Comparison of ENCODE assay signal across 21 cellular contexts in genomic region chr9:134723491-134723890, GRCh38.
A peak's percentile ranks its signal among the peaks of the same experiment; 100 is the strongest.
DNase-seq lines count a peak whose midpoint lies in the region; ATAC-seq and TF ChIP-seq lines count a peak whose summit lies in the region.
"Had no signal": no experiment of that assay in that cellular context is flagged by ENCODE, and none has a peak within 500 bp of the region (broad histone marks: within the 10 kb centered on the region; RNA-seq: fewer than 3 reads in every experiment).

No MANE protein-coding gene starts in this region.

- POLR2A ChIA-PET in Panc1 (lab: Charles Lee), result no interaction called here

- H2BK15ac ChIP-seq in mesenchymal stem cell (ENCODE audit: low read depth, poor library complexity, severe bottlenecking), result peak overlapping the region; percentile 55

- H2AFZ ChIP-seq in mesenchymal stem cell (ENCODE audit: low read depth, low read length), result no peak overlapping the region

- no peaks in the 10 kb centered on the region for H3K9me3 ChIP-seq in Panc1 (ENCODE audit: control insufficient read depth, insufficient read depth, low read depth, low read length)
- no peaks in the 10 kb centered on the region for H3K9me3 ChIP-seq in mesenchymal stem cell (ENCODE audit: control insufficient read depth, low read length)
- H3K9me3 ChIP-seq in vagina, result no peaks in the 10 kb centered on the region

- no peak overlapping the region for H3K23ac ChIP-seq in mesenchymal stem cell (ENCODE audit: low read length in 2 of 2)

- H3K36me3 ChIP-seq in Panc1 (ENCODE audit: control insufficient read depth, insufficient read depth, low read length), result no peaks in the 10 kb centered on the region
- H3K36me3 ChIP-seq in mesenchymal stem cell (ENCODE audit: control insufficient read depth in 1 of 2, insufficient read depth in 2 of 2, low read depth in 1 of 2, low read length in 2 of 2), result peaks cover 40 to 83% of the 10 kb centered on the region in 2 experiments
- H3K36me3 ChIP-seq in vagina, result peaks cover 0 to 8% of the 10 kb centered on the region in 2 donors

- in situ Hi-C loops in Panc1 (cut with HindIII; ENCODE audit: low pct_unique_long_range_greater_than_20kb, low sequenced_read_pairs), result no loop called here

- no peak overlapping the region for H3K9ac ChIP-seq in mesenchymal stem cell (ENCODE audit: low read length)
- H3K9ac ChIP-seq: KMS-11 had no signal

- no peak overlapping the region for H2BK120ac ChIP-seq in mesenchymal stem cell (ENCODE audit: low read depth, low read length)

- ATAC-seq in Right ventricle myocardium inferior (no peak), Panc1 (peak; percentile 14; the same call in 1 of the 2 replicates), GM21381 (IDR thresholded peaks at IDR 0.05; ENCODE audit: unreplicated experiment) (no peak)

- intact Hi-C loops in Right ventricle myocardium inferior (cut with DNase I), result no loop called here
- intact Hi-C loops in cardiac septum (cut with DNase I), result no loop called here
- intact Hi-C loops in Panc1 (cut with micrococcal nuclease; ENCODE audit: unreplicated experiment), result no loop called here
- intact Hi-C loops in vagina (cut with DNase I), result no loop called here

- no peak overlapping the region for H3K4ac ChIP-seq in mesenchymal stem cell (ENCODE audit: low read depth in 1 of 2, low read length in 2 of 2)

- no peak overlapping the region for H2BK5ac ChIP-seq in mesenchymal stem cell (ENCODE audit: low read depth, low read length, poor library complexity, severe bottlenecking)

- no TSS peak for BruUV-seq in Panc1 (replicated peaks; lab: Mats Ljungman, UMichigan)

- TF ChIP-seq CTCF in Panc1 (IDR thresholded peaks at IDR 0.05) (no peak), vagina (IDR thresholded peaks at IDR 0.05) (no peak)

- H3K4me3 ChIP-seq in Panc1 (ENCODE audit: low read depth in 2 of 2, low read length in 2 of 2), result no peak overlapping the region
- no peak overlapping the region for H3K4me3 ChIP-seq in mesenchymal stem cell (ENCODE audit: insufficient read depth in 1 of 2, low read depth in 1 of 2, low read length in 2 of 2)
- no peak overlapping the region for H3K4me3 ChIP-seq in vagina
- H3K4me3 ChIP-seq: SK-N-MC had no signal

- no peak overlapping the region for H3K14ac ChIP-seq in mesenchymal stem cell (ENCODE audit: low read length in 2 of 2)

- H3K4me1 ChIP-seq in Panc1 (ENCODE audit: control insufficient read depth, insufficient read depth, low read length) (no peaks in the 10 kb centered on the region), mesenchymal stem cell (ENCODE audit: control insufficient read depth, insufficient read depth, low read depth, low read length) (peaks cover 8% of the 10 kb centered on the region), vagina (peaks cover 58% of the 10 kb centered on the region)

- peak overlapping the region; percentile 20 for H4K8ac ChIP-seq in mesenchymal stem cell (ENCODE audit: low read length)

- H3K79me1 ChIP-seq in mesenchymal stem cell (replicated peaks; ENCODE audit: low read length, poor library complexity, severe bottlenecking), result peaks cover 63% of the 10 kb centered on the region

- CTCF ChIA-PET in Panc1 (lab: Charles Lee), result no interaction called here

- H4K91ac ChIP-seq in mesenchymal stem cell (ENCODE audit: low read length), result no peak overlapping the region

- H3K27ac ChIP-seq in Panc1 (ENCODE audit: low read length) (no peak overlapping the region), mesenchymal stem cell (ENCODE audit: low read length, poor library complexity, severe bottlenecking) (no peak overlapping the region), vagina (peak overlapping the region; percentile 63)
- H3K27ac ChIP-seq: 22Rv1, KMS-11, SK-N-MC had no signal

- H2AK5ac ChIP-seq in mesenchymal stem cell (ENCODE audit: low read length, severe bottlenecking), result no peak overlapping the region

- 97% methylated on average over 7 of the region's 7 CpGs for WGBS in mesenchymal stem cell

- DNase-seq in Right ventricle myocardium inferior (ENCODE audit: missing footprints) (peak; percentile 45), cardiac septum (ENCODE audit: low spot score) (no peak), Panc1 (ENCODE audit: low read depth, low spot score) (no peak), mesenchymal stem cell (no peak), vagina (ENCODE audit: extremely low spot score in 2 of 2) (no peak), retina (no peak), NCI-H748 (lab: John Stamatoyannopoulos, UW; ENCODE audit: unreplicated experiment) (no peak)
- DNase-seq: AML-193, DMS53, GDM1, GOT3, NCI-H1105 treated with DMSO at 0.1 percent for 48 hours, NCI-H2029 treated with DMSO at 0.1 percent for 48 hours, NCI-H226, NCI-H524, OCI-M1, SHP77 treated with DMSO at 0.1 percent for 48 hours had no signal

- H3K4me2 ChIP-seq in mesenchymal stem cell (ENCODE audit: low read length, poor library complexity, severe bottlenecking), result no peak overlapping the region
- H3K4me2 ChIP-seq: KMS-11 had no signal

- H3K27me3 ChIP-seq in Panc1 (ENCODE audit: control insufficient read depth, insufficient read depth, low read length), result peaks cover 2% of the 10 kb centered on the region; the same call in 1 of the 2 replicates
- no peaks in the 10 kb centered on the region for H3K27me3 ChIP-seq in mesenchymal stem cell (ENCODE audit: control insufficient read depth in 1 of 2, insufficient read depth in 1 of 2, low read length in 2 of 2)
- H3K27me3 ChIP-seq in vagina, result no peaks in the 10 kb centered on the region

- no peak overlapping the region for H2BK12ac ChIP-seq in mesenchymal stem cell (ENCODE audit: low read length in 2 of 2)

- H3K18ac ChIP-seq in mesenchymal stem cell (ENCODE audit: low read depth in 1 of 2, low read length in 2 of 2), result peak overlapping the region in 1 of 2 experiments; percentile 81

- TF ChIP-seq POLR2A in vagina (IDR thresholded peaks at IDR 0.05), result no peak
